16 cellular contexts compared by ENCODE assay signal in the genomic region with DNA sequence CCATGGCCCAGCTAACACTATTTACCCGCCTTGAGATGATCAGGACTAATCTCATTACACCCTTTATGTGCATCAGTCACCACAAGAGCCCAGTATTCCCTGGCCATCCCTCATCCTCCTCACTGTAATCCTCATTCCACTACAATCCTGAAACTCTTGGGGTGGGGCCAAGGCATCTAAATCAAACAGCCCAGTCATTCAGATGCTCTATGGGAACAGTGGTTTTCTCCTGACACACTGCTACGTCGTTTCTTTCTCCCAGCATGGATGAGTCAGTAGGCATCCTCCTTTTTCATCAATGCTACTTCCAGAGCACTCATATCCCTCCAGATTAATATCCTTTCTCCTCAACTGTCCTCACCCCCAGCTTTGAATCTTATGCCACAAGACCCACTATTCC. TPM values are rescaled to one million over a fixed set of nuclear protein-coding genes. Genes with fewer than 3 reads are reported as not detected.
DNase-seq lines count a peak whose midpoint lies in the region; ATAC-seq, FAIRE-seq and TF ChIP-seq lines count a peak whose summit lies in the region.
"Had no signal": no experiment of that assay in that cellular context is flagged by ENCODE, and none has a peak within 500 bp of the region (broad histone marks: within the 10 kb centered on the region; RNA-seq: fewer than 3 reads in every experiment).

No MANE protein-coding gene starts in this region.

- H3K27ac Mint-ChIP-seq in CD8-positive, alpha-beta T cell: no peak overlapping the region

- H3K9me3 ChIP-seq in SJSA1 (replicated peaks): no peaks in the 10 kb centered on the region
- no peaks in the 10 kb centered on the region for H3K9me3 ChIP-seq in CD8-positive, alpha-beta T cell (ENCODE audit: low read length)
- H3K9me3 ChIP-seq: adrenal gland had no signal

- no peak overlapping the region for H3K4me3 Mint-ChIP-seq in CD8-positive, alpha-beta T cell

- FAIRE-seq in H54 (lab: Jason Lieb, UNC): peak; percentile 85
- FAIRE-seq: D721Med had no signal

- DNase-seq in H54 (ENCODE audit: insufficient read length, low spot score) (peak; percentile 47), SJSA1 (ENCODE audit: low read depth in 1 of 2, low spot score in 2 of 2) (peak; percentile 10 to 46), fibroblast of mammary gland (ENCODE audit: low read depth) (peak; percentile 99), pons (ENCODE audit: low spot score) (no peak), DMS53 treated with DMSO at 0.1 percent for 48 hours (lab: John Stamatoyannopoulos, UW; ENCODE audit: unreplicated experiment) (no peak), Kasumi-1 (lab: John Stamatoyannopoulos, UW) (no peak)
- DNase-seq in CD8-positive, alpha-beta T cell: no peak
- DNase-seq: activated T-cell treated with anti-CD3 and anti-CD28 coated beads for 4 hours; effector CD8-positive, alpha-beta T cell; hippocampal formation; NCI-H2081 treated with DMSO at 0.1 percent for 48 hours had no signal

- H3K36me3 ChIP-seq in SJSA1: peaks cover 39% of the 10 kb centered on the region
- H3K36me3 ChIP-seq in CD8-positive, alpha-beta T cell (ENCODE audit: insufficient read depth, low read length): peaks cover 12% of the 10 kb centered on the region

- peaks cover 23% of the 10 kb centered on the region for H3K4me1 Mint-ChIP-seq in CD8-positive, alpha-beta T cell (ENCODE audit: low read depth)

- TF ChIP-seq POLR2A in H54 (IDR thresholded peaks at IDR 0.05; ENCODE audit: low read depth, low read length): no peak

- CTCF ChIA-PET in CD8-positive, alpha-beta T cell (lab: Charles Lee): interaction anchor here (1.5 kb wide), 1 partner anchor 11 kb away, joined by 4 read pairs; no protein-coding TSS in a partner anchor

- no peaks in the 10 kb centered on the region for H3K27me3 Mint-ChIP-seq in CD8-positive, alpha-beta T cell (ENCODE audit: low read depth)

- H3K27me3 ChIP-seq in SJSA1 (replicated peaks): no peaks in the 10 kb centered on the region
- H3K27me3 ChIP-seq in CD8-positive, alpha-beta T cell (ENCODE audit: insufficient read depth, low read length): no peaks in the 10 kb centered on the region
- H3K27me3 ChIP-seq: adrenal gland had no signal

- intact Hi-C loops in CD8-positive, alpha-beta T cell (cut with DNase I, micrococcal nuclease): no loop called here

- no peak overlapping the region for H3K4me3 ChIP-seq in SJSA1
- no peak overlapping the region for H3K4me3 ChIP-seq in fibroblast of mammary gland (ENCODE audit: control insufficient read depth, low read depth, low read length)
- no peak overlapping the region for H3K4me3 ChIP-seq in CD8-positive, alpha-beta T cell (ENCODE audit: low read depth, low read length)
- H3K4me3 ChIP-seq: adrenal gland had no signal

- ATAC-seq in CD8-positive, alpha-beta T cell: no peak

- no peak overlapping the region for H3K27ac ChIP-seq in SJSA1
- no peak overlapping the region for H3K27ac ChIP-seq in CD8-positive, alpha-beta T cell (ENCODE audit: low read depth, low read length)
- H3K27ac ChIP-seq: adrenal gland, KMS-11 had no signal

- H3K9me3 Mint-ChIP-seq in CD8-positive, alpha-beta T cell: no peaks in the 10 kb centered on the region

- H3K36me3 Mint-ChIP-seq in CD8-positive, alpha-beta T cell: peaks cover 49% of the 10 kb centered on the region

- peaks cover 20% of the 10 kb centered on the region for H3K4me1 ChIP-seq in SJSA1 (replicated peaks)
- H3K4me1 ChIP-seq in CD8-positive, alpha-beta T cell (ENCODE audit: insufficient read depth, low read length): peaks cover 31% of the 10 kb centered on the region

- peak; percentile 5 for TF ChIP-seq CTCF in fibroblast of mammary gland (conservative IDR thresholded peaks at IDR 0.05; ENCODE audit: control insufficient read depth, insufficient read depth, low read depth, low read length)
- no peak for TF ChIP-seq CTCF in CD8-positive, alpha-beta T cell (IDR thresholded peaks at IDR 0.05)

- POLR2A ChIA-PET in CD8-positive, alpha-beta T cell (lab: Charles Lee): interaction anchor here (1.1 to 1.2 kb wide), 2 partner anchors 44 to 46 kb away, joined by 3 read pairs; a partner anchor contains a TSS

RNA-seq across cellular contexts. Expression of a gene that starts 5.6 kb away (rescaled TPM):
- 41.0 and 45.1 TPM in 2 replicates for total RNA-seq in SJSA1 (2014; rRNA removed; shearing (Covaris generic))
- total RNA-seq in CD8-positive, alpha-beta T cell: 10 to 100 TPM; 23.0 to 24.8 TPM

RNA-seq across cellular contexts. Expression of a gene that starts 22.2 kb away (rescaled TPM):
- total RNA-seq in SJSA1 (2014; rRNA removed; shearing (Covaris generic)): not detected in 2 replicates
- total RNA-seq in CD8-positive, alpha-beta T cell: not detected
- total RNA-seq: lung microvascular endothelial cell, temporal lobe had no signal

RNA-seq across cellular contexts. Expression of a gene that starts 38.2 kb away (rescaled TPM):
- total RNA-seq in SJSA1 (2014; rRNA removed; shearing (Covaris generic)): 0.29 TPM in 1 of 2 replicates, not detected in the other
- total RNA-seq in CD8-positive, alpha-beta T cell: not detected
- total RNA-seq: temporal lobe had no signal

RNA-seq across cellular contexts. Expression of a gene that starts 44.3 kb away (rescaled TPM):
- 34.3 and 70.4 TPM in 2 replicates for total RNA-seq in SJSA1 (2014; rRNA removed; shearing (Covaris generic))
- 10 to 100 TPM; 26.1 to 30.4 TPM for total RNA-seq in CD8-positive, alpha-beta T cell

RNA-seq across cellular contexts. Expression of a gene that starts 50.8 kb away (rescaled TPM):
- total RNA-seq in SJSA1 (2014; rRNA removed; shearing (Covaris generic)): not detected in 2 replicates
- not detected for total RNA-seq in CD8-positive, alpha-beta T cell
- total RNA-seq: temporal lobe had no signal

Comparison
In these comparisons a context has a peak if more than half of its experiments do, and no peak if none do; other contexts are left out.
1. DNase-seq: peak in H54 (single experiment), SJSA1 (2 of 2) and fibroblast of mammary gland (single experiment); none in pons (single experiment), DMS53 treated with DMSO at 0.1 percent for 48 hours (single experiment), Kasumi-1 (0 of 2) and CD8-positive, alpha-beta T cell (0 of 7).